Comparison of ENCODE assay signal across 26 cellular contexts in genomic region chr5:65288657-65289056, GRCh38.
"Had no signal": no experiment of that assay in that cellular context is flagged by ENCODE, and none has a peak within 500 bp of the region (broad histone marks: within the 10 kb centered on the region; RNA-seq: fewer than 3 reads in every experiment).

No MANE protein-coding gene starts in this region.

- H3K27me3 Mint-ChIP-seq: naive thymus-derived CD8-positive, alpha-beta T cell; natural killer cell treated with Interleukin-12 subunit alpha and Interleukin-12 subunit beta and Interleukin-15 and Interleukin-18, amount 100 ng/mL, for 72 hours; stimulated activated memory B cell treated with anti-CD40 and anti-IgM and Interleukin-4, amounts not matched to agents 10 μg/mL and 1 μg/mL and 100 μg/mL, for 72 hours; stimulated activated naive CD8-positive, alpha-beta T cell treated with anti-CD3 and anti-CD28 coated beads, Interleukin-15, amount 100 ng/mL, for 72 hours; type B pancreatic cell had no signal

- ATAC-seq: naive thymus-derived CD8-positive, alpha-beta T cell; natural killer cell treated with Interleukin-12 subunit alpha and Interleukin-12 subunit beta and Interleukin-15 and Interleukin-18, amount 100 ng/mL, for 72 hours; pancreas; psoas muscle; right cardiac atrium; sciatic nerve; stimulated activated memory B cell treated with anti-CD40 and anti-IgM and Interleukin-4, amounts not matched to agents 10 μg/mL and 1 μg/mL and 100 μg/mL, for 72 hours; stimulated activated naive CD8-positive, alpha-beta T cell treated with anti-CD3 and anti-CD28 coated beads, Interleukin-15, amount 100 ng/mL, for 72 hours; stimulated activated naive CD8-positive, alpha-beta T cell treated with anti-CD3 and anti-CD28 coated beads, Interleukin-15, Interleukin-2, amounts not matched to agents 100 U/mL and 50 U/mL, for 24 hours; upper lobe of right lung had no signal

- H3K9me3 Mint-ChIP-seq: naive thymus-derived CD8-positive, alpha-beta T cell; natural killer cell treated with Interleukin-12 subunit alpha and Interleukin-12 subunit beta and Interleukin-15 and Interleukin-18, amount 100 ng/mL, for 72 hours; nephron progenitor cell; neural crest cell; stimulated activated memory B cell treated with anti-CD40 and anti-IgM and Interleukin-4, amounts not matched to agents 10 μg/mL and 1 μg/mL and 100 μg/mL, for 72 hours; stimulated activated naive CD8-positive, alpha-beta T cell treated with anti-CD3 and anti-CD28 coated beads, Interleukin-15, amount 100 ng/mL, for 72 hours; type B pancreatic cell had no signal

- DNase-seq: naive thymus-derived CD8-positive, alpha-beta T cell; nephron progenitor cell; nucleus accumbens; pancreas; psoas muscle; right cardiac atrium; spleen; stimulated activated CD4-positive, alpha-beta T cell treated with anti-CD3 and anti-CD28 coated beads, Interleukin-12 subunit alpha, Interleukin-12 subunit beta, amount 100 ng/mL, for 4 hours; stimulated activated CD4-positive, alpha-beta T cell treated with anti-CD3 and anti-CD28 coated beads, Interleukin-1b, Interleukin-23, amount 100 ng/mL, for 48 hours; stimulated activated CD4-positive, alpha-beta T cell treated with anti-CD3 and anti-CD28 coated beads, Interleukin-4, amount 100 ng/mL, for 1 hour; stimulated activated CD4-positive, alpha-beta T cell treated with anti-CD3 and anti-CD28 coated beads, Interleukin-4, amount 100 ng/mL, for 4 hours; stimulated activated CD8-positive, alpha-beta memory T cell treated with anti-CD3 and anti-CD28 coated beads, Interleukin-4, amount 100 ng/mL, for 48 hours; stimulated activated naive CD4-positive, alpha-beta T cell; stimulated activated naive CD8-positive, alpha-beta T cell treated with anti-CD3 and anti-CD28 coated beads, Interleukin-15, amount 100 ng/mL, for 72 hours; stimulated activated naive CD8-positive, alpha-beta T cell treated with anti-CD3 and anti-CD28 coated beads, Interleukin-15, Interleukin-2, amounts not matched to agents 100 U/mL and 50 U/mL, for 24 hours; substantia nigra; testis; tibial artery; transverse colon; upper lobe of right lung; uterus had no signal

- H3K4me1 Mint-ChIP-seq: naive thymus-derived CD8-positive, alpha-beta T cell; nephron progenitor cell; neural crest cell; stimulated activated memory B cell treated with anti-CD40 and anti-IgM and Interleukin-4, amounts not matched to agents 10 μg/mL and 1 μg/mL and 100 μg/mL, for 72 hours; stimulated activated naive CD8-positive, alpha-beta T cell treated with anti-CD3 and anti-CD28 coated beads, Interleukin-15, amount 100 ng/mL, for 72 hours had no signal

- H3K27ac Mint-ChIP-seq: naive thymus-derived CD8-positive, alpha-beta T cell; natural killer cell treated with Interleukin-12 subunit alpha and Interleukin-12 subunit beta and Interleukin-15 and Interleukin-18, amount 100 ng/mL, for 72 hours; stimulated activated memory B cell treated with anti-CD40 and anti-IgM and Interleukin-4, amounts not matched to agents 10 μg/mL and 1 μg/mL and 100 μg/mL, for 72 hours; stimulated activated naive CD8-positive, alpha-beta T cell treated with anti-CD3 and anti-CD28 coated beads, Interleukin-15, amount 100 ng/mL, for 72 hours; type B pancreatic cell had no signal

- H3K36me3 Mint-ChIP-seq: natural killer cell treated with Interleukin-12 subunit alpha and Interleukin-12 subunit beta and Interleukin-15 and Interleukin-18, amount 100 ng/mL, for 72 hours; stimulated activated memory B cell treated with anti-CD40 and anti-IgM and Interleukin-4, amounts not matched to agents 10 μg/mL and 1 μg/mL and 100 μg/mL, for 72 hours; type B pancreatic cell had no signal

- H3K4me3 Mint-ChIP-seq: naive thymus-derived CD8-positive, alpha-beta T cell; natural killer cell treated with Interleukin-12 subunit alpha and Interleukin-12 subunit beta and Interleukin-15 and Interleukin-18, amount 100 ng/mL, for 72 hours; nephron progenitor cell; neural crest cell; stimulated activated memory B cell treated with anti-CD40 and anti-IgM and Interleukin-4, amounts not matched to agents 10 μg/mL and 1 μg/mL and 100 μg/mL, for 72 hours; stimulated activated naive CD8-positive, alpha-beta T cell treated with anti-CD3 and anti-CD28 coated beads, Interleukin-15, amount 100 ng/mL, for 72 hours; type B pancreatic cell had no signal
